1 cellular context compared by ENCODE assay signal in genomic region chr1:205775015-205775716, GRCh38.
TF ChIP-seq lines count a peak whose summit lies in the region.

Gene RAB29, minus strand, starts transcription at chr1:205775482. Its CDS starts 526 bp downstream, at chr1:205774956.

TF ChIP-seq in K562, 482 proteins besides CTCF, POLR2A, EP300 and RAD21 (continued from another document and continues in another):
- peak; percentile 71 for TF ChIP-seq BCOR (IDR thresholded peaks at IDR 0.05)
- TF ChIP-seq ZBTB26 (CRISPR knock-in tag; IDR thresholded peaks at IDR 0.05) = no peak
- no peak for TF ChIP-seq SP2 (IDR thresholded peaks at IDR 0.05; ENCODE audit: extremely low read depth, low read depth, low read length, poor library complexity, severe bottlenecking)
- TF ChIP-seq ZNF384 (IDR thresholded peaks at IDR 0.05; ENCODE audit: low read depth, low read length) = no peak
- TF ChIP-seq VEZF1 (CRISPR knock-in tag; IDR thresholded peaks at IDR 0.05) = peak; percentile 50
- no peak for TF ChIP-seq ZNF76 (CRISPR knock-in tag; IDR thresholded peaks at IDR 0.05; ENCODE audit: borderline replicate concordance)
- TF ChIP-seq ZFPM2 (CRISPR knock-in tag; IDR thresholded peaks at IDR 0.05) = no peak
- TF ChIP-seq HIVEP1 (CRISPR knock-in tag; IDR thresholded peaks at IDR 0.05) = no peak
- TF ChIP-seq CCAR2 (IDR thresholded peaks at IDR 0.05; ENCODE audit: low read depth, low read length) = no peak
- no peak for TF ChIP-seq NCOA1 (IDR thresholded peaks at IDR 0.05; ENCODE audit: low read depth)
- no peak for TF ChIP-seq ID3 (CRISPR knock-in tag; IDR thresholded peaks at IDR 0.05)
- TF ChIP-seq ID3 (tag; IDR thresholded peaks at IDR 0.05) = 0 out of 2 replicates have a peak, but pooled peaks have one; percentile 46
- no peak for TF ChIP-seq RBM34 (IDR thresholded peaks at IDR 0.05; ENCODE audit: borderline replicate concordance, insufficient read depth, low read length)
- TF ChIP-seq TFAM (CRISPR knock-in tag; conservative IDR thresholded peaks at IDR 0.05) = no peak
- TF ChIP-seq ZNF232 (CRISPR knock-in tag; IDR thresholded peaks at IDR 0.05) = no peak
- TF ChIP-seq L3MBTL2 (IDR thresholded peaks at IDR 0.05) = peak; percentile 94
- no peak for TF ChIP-seq ZBTB49 (CRISPR knock-in tag; IDR thresholded peaks at IDR 0.05; ENCODE audit: borderline replicate concordance)
- TF ChIP-seq CHCHD3 (CRISPR knock-in tag; IDR thresholded peaks at IDR 0.05) = no peak
- TF ChIP-seq ZNF740 (CRISPR knock-in tag; IDR thresholded peaks at IDR 0.05) = no peak
- no peak for TF ChIP-seq ZNF740 (tag; IDR thresholded peaks at IDR 0.05)
- no peak for TF ChIP-seq GABPB2 (CRISPR knock-in tag; conservative IDR thresholded peaks at IDR 0.05)
- no peak for TF ChIP-seq CBX1 (IDR thresholded peaks at IDR 0.05; ENCODE audit: low read depth)
- peak; percentile 25 to 67; a peak in 2 of 4 replicates for TF ChIP-seq MAZ (CRISPR knock-in tag; conservative IDR thresholded peaks at IDR 0.05 in 1 of 2, IDR thresholded peaks at IDR 0.05 in 1 of 2)
- no peak for TF ChIP-seq RFX5 (IDR thresholded peaks at IDR 0.05; ENCODE audit: low read depth, low read length)
- TF ChIP-seq SUPT5H (IDR thresholded peaks at IDR 0.05) = no peak
- TF ChIP-seq ZNF280B (CRISPR knock-in tag; IDR thresholded peaks at IDR 0.05) = no peak
- TF ChIP-seq NCOA4 (IDR thresholded peaks at IDR 0.05; ENCODE audit: partially characterized antibody) = no peak
- TF ChIP-seq MLLT1 (IDR thresholded peaks at IDR 0.05) = 0 out of 4 replicates have a peak, but pooled peaks of 1 of the 2 experiments have one; percentile 49
- no peak for TF ChIP-seq ATF4 (CRISPR knock-in tag; IDR thresholded peaks at IDR 0.05)
- peak in 1 of 2 experiments; percentile 38; a peak in 1 of 4 replicates for TF ChIP-seq RCOR1 (IDR thresholded peaks at IDR 0.05; ENCODE audit: borderline replicate concordance in 1 of 2, low read depth in 2 of 2, low read length in 2 of 2)
- no peak for TF ChIP-seq COPS2 (conservative IDR thresholded peaks at IDR 0.05)
- 0 out of 2 replicates have a peak, but pooled peaks have one; percentile 87 for TF ChIP-seq ZNF830 (CRISPR knock-in tag; IDR thresholded peaks at IDR 0.05)
- TF ChIP-seq ZNF398 (CRISPR knock-in tag; IDR thresholded peaks at IDR 0.05) = no peak
- TF ChIP-seq ZMIZ1 (IDR thresholded peaks at IDR 0.05; ENCODE audit: low read depth in 2 of 2, low read length in 2 of 2) = peak in 1 of 2 experiments; percentile 26; a peak in 1 of 4 replicates
- TF ChIP-seq USF2 (CRISPR knock-in tag; IDR thresholded peaks at IDR 0.05) = peak; percentile 97
- no peak for TF ChIP-seq SNAPC5 (CRISPR knock-in tag; IDR thresholded peaks at IDR 0.05)
- peak; percentile 31; the same call in 1 of the 2 replicates for TF ChIP-seq ZNF175 (CRISPR knock-in tag; IDR thresholded peaks at IDR 0.05; ENCODE audit: low read depth)
- no peak for TF ChIP-seq TSC22D4 (tag; IDR thresholded peaks at IDR 0.05)
- TF ChIP-seq REST (CRISPR knock-in tag; IDR thresholded peaks at IDR 0.05; ENCODE audit: low read depth) = peak; percentile 74
